ENCODE assay signal across 1 cellular context in the genomic region with DNA sequence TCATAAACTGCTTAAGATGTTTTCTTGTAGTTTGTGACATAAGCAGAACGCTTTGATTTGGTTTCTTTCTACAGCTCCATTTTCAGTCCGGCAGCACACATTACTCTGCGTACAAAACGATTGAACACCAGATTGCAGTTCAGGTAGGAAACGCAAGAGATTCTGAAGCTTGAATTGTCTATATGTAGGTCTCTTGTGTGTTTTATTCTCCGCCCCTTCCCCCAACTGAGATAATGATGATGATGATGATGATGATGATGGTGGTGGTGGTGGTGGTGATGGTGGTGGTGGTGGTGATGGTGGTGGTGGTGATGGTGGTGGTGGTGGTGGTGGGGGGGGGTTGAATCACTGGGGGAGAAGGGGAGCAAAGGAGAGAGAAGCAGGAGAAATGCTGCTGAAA.
TF ChIP-seq lines count a peak whose summit lies in the region.

No MANE protein-coding gene starts in this region.

TF ChIP-seq in HepG2, 621 proteins besides CTCF, POLR2A, EP300 and RAD21:
- no peak for TF ChIP-seq ZKSCAN1 (IDR thresholded peaks at IDR 0.05; ENCODE audit: low read length)
- 0 out of 2 replicates have a peak, but pooled peaks have one; percentile 34 for TF ChIP-seq CREB1 (IDR thresholded peaks at IDR 0.05)
- TF ChIP-seq CREB1 (CRISPR knock-in tag; IDR thresholded peaks at IDR 0.05) = no peak
- TF ChIP-seq PHF21A (CRISPR knock-in tag; IDR thresholded peaks at IDR 0.05) = no peak
- no peak for TF ChIP-seq MAFF (IDR thresholded peaks at IDR 0.05; ENCODE audit: low read depth, low read length)
